1 cellular context compared by ENCODE assay signal in genomic region chr14:94593749-94594431, GRCh38.
TF ChIP-seq lines count a peak whose summit lies in the region.

No MANE protein-coding gene starts in this region.

TF ChIP-seq in HepG2, 621 proteins besides CTCF, POLR2A, EP300 and RAD21 (continued from another document and continues in another):
- TF ChIP-seq ZBTB20 (CRISPR knock-in tag; IDR thresholded peaks at IDR 0.05; ENCODE audit: borderline replicate concordance, low read depth), result peak; percentile 98
- TF ChIP-seq ZNF10 (CRISPR knock-in tag; IDR thresholded peaks at IDR 0.05; ENCODE audit: borderline replicate concordance, low read depth), result no peak
- no peak for TF ChIP-seq PTBP1 (IDR thresholded peaks at IDR 0.05; ENCODE audit: low read depth, low read length, poor library complexity, severe bottlenecking)
- peak; percentile 79; the same call in 1 of the 2 replicates for TF ChIP-seq GZF1 (CRISPR knock-in tag; IDR thresholded peaks at IDR 0.05)
- peak; percentile 92 for TF ChIP-seq BRF2 (CRISPR knock-in tag; IDR thresholded peaks at IDR 0.05)
- TF ChIP-seq CEBPG (CRISPR knock-in tag; IDR thresholded peaks at IDR 0.05), result peak; percentile 98
- no peak for TF ChIP-seq SP140L (CRISPR knock-in tag; IDR thresholded peaks at IDR 0.05; ENCODE audit: borderline replicate concordance)
- peak; percentile 98 for TF ChIP-seq AHDC1 (CRISPR knock-in tag; IDR thresholded peaks at IDR 0.05; ENCODE audit: borderline replicate concordance)
- peak; percentile 61; the same call in 1 of the 2 replicates for TF ChIP-seq KMT2B (CRISPR knock-in tag; IDR thresholded peaks at IDR 0.05)
- TF ChIP-seq ZNF781 (CRISPR knock-in tag; IDR thresholded peaks at IDR 0.05; ENCODE audit: borderline replicate concordance, not compliant biosample characterization), result peak; percentile 92
- peak; percentile 99 for TF ChIP-seq HMG20A (CRISPR knock-in tag; IDR thresholded peaks at IDR 0.05; ENCODE audit: borderline replicate concordance)
- no peak for TF ChIP-seq NONO (IDR thresholded peaks at IDR 0.05)
- TF ChIP-seq NONO (CRISPR knock-in tag; conservative IDR thresholded peaks at IDR 0.05), result peak; percentile 97
- no peak for TF ChIP-seq ZNF138 (CRISPR knock-in tag; IDR thresholded peaks at IDR 0.05; ENCODE audit: low read depth)
- peak; percentile 84 for TF ChIP-seq ZNF441 (CRISPR knock-in tag; IDR thresholded peaks at IDR 0.05; ENCODE audit: borderline replicate concordance)
- no peak for TF ChIP-seq PLSCR1 (CRISPR knock-in tag; IDR thresholded peaks at IDR 0.05; ENCODE audit: borderline replicate concordance)
- TF ChIP-seq ZSCAN21 (CRISPR knock-in tag; IDR thresholded peaks at IDR 0.05; ENCODE audit: borderline replicate concordance), result peak; percentile 96
- peak; percentile 62; the same call in 1 of the 2 replicates for TF ChIP-seq ZNF550 (CRISPR knock-in tag; IDR thresholded peaks at IDR 0.05; ENCODE audit: borderline replicate concordance)
- TF ChIP-seq SRY (CRISPR knock-in tag; IDR thresholded peaks at IDR 0.05), result peak; percentile 89
- TF ChIP-seq ZUFSP (CRISPR knock-in tag; IDR thresholded peaks at IDR 0.05; ENCODE audit: borderline replicate concordance), result no peak
- TF ChIP-seq ZNF251 (CRISPR knock-in tag; IDR thresholded peaks at IDR 0.05), result no peak
- TF ChIP-seq SMARCC2 (IDR thresholded peaks at IDR 0.05), result peak; percentile 81; the same call in 1 of the 2 replicates
- TF ChIP-seq RFXANK (CRISPR knock-in tag; IDR thresholded peaks at IDR 0.05), result 0 out of 2 replicates have a peak, but pooled peaks have one; percentile 44
- TF ChIP-seq ZNF142 (CRISPR knock-in tag; IDR thresholded peaks at IDR 0.05), result peak; percentile 79; the same call in 1 of the 2 replicates
- TF ChIP-seq SIX4 (CRISPR knock-in tag; IDR thresholded peaks at IDR 0.05), result peak; percentile 93
- peak; percentile 98 for TF ChIP-seq HDAC2 (CRISPR knock-in tag; IDR thresholded peaks at IDR 0.05)
- TF ChIP-seq SRF (IDR thresholded peaks at IDR 0.05; ENCODE audit: low read depth, low read length), result peak; percentile 52; the same call in 1 of the 2 replicates
- TF ChIP-seq ZNF800 (CRISPR knock-in tag; IDR thresholded peaks at IDR 0.05), result peak; percentile 80; the same call in 1 of the 2 replicates
- TF ChIP-seq PRDM10 (CRISPR knock-in tag; IDR thresholded peaks at IDR 0.05; ENCODE audit: low read depth), result peak; percentile 78; the same call in 1 of the 2 replicates
